Comparison of ENCODE assay signal across 28 cellular contexts in genomic region chr19:31483226-31483857, GRCh38.
DNase-seq lines count a peak whose midpoint lies in the region; ATAC-seq, FAIRE-seq and TF ChIP-seq lines count a peak whose summit lies in the region.
"Had no signal": no experiment of that assay in that cellular context is flagged by ENCODE, and none has a peak within 500 bp of the region (broad histone marks: within the 10 kb centered on the region; RNA-seq: fewer than 3 reads in every experiment).

No MANE protein-coding gene starts in this region.

- H2AFZ ChIP-seq in neuronal stem cell (ENCODE audit: low read length): no peak overlapping the region

- no peak overlapping the region for H3K18ac ChIP-seq in neuronal stem cell (ENCODE audit: low read length)

- H3K4me2 ChIP-seq in neuronal stem cell (ENCODE audit: insufficient read depth, low read length, poor library complexity, severe bottlenecking): no peak overlapping the region
- H3K4me2 ChIP-seq: BLaER1 had no signal

- peak; percentile 31 for DNase-seq in activated CD4-positive, alpha-beta T cell treated with anti-CD3 and anti-CD28 coated beads, Interleukin-2, amount 10 ng/mL, durations not matched to agents 24 days and 14 days
- no peak for DNase-seq in activated CD4-positive, alpha-beta T cell treated with anti-CD3 and anti-CD28 coated beads for 36 hours
- DNase-seq in RWPE2 (ENCODE audit: low spot score): peak; percentile 13
- DNase-seq in lung (ENCODE audit: low spot score): peak; percentile 14
- peak; percentile 24 for DNase-seq in type B pancreatic cell (ENCODE audit: extremely low spot score, unreplicated experiment)
- no peak for DNase-seq in neuronal stem cell (ENCODE audit: low spot score)
- DNase-seq in pancreas: no peak
- DNase-seq in SKM-1 (lab: John Stamatoyannopoulos, UW; ENCODE audit: unreplicated experiment): no peak
- DNase-seq: ACHN; BE2C; C1 segment of cervical spinal cord; CD4-positive, alpha-beta memory T cell; CD4-positive, CD25-positive, alpha-beta regulatory T cell; CD8-positive, alpha-beta memory T cell; COR-L47; DMS 273 treated with DMSO at 0.1 percent for 48 hours; DMS153; DMS53; DMS79; DND-41; EL; GDM1 had no signal

- H3K36me3 ChIP-seq in RWPE2 (ENCODE audit: low read depth): no peaks in the 10 kb centered on the region
- H3K36me3 ChIP-seq in lung (ENCODE audit: control insufficient read depth in 2 of 2, insufficient read depth in 2 of 2, low read length in 2 of 2): no peaks in the 10 kb centered on the region
- no peaks in the 10 kb centered on the region for H3K36me3 ChIP-seq in neuronal stem cell (replicated peaks in 1 of 2; ENCODE audit: control insufficient read depth in 2 of 2, insufficient read depth in 2 of 2, low read length in 2 of 2)
- no peaks in the 10 kb centered on the region for H3K36me3 ChIP-seq in pancreas
- H3K36me3 ChIP-seq: BE2C, BLaER1 had no signal

- no peak overlapping the region for H2BK15ac ChIP-seq in neuronal stem cell (ENCODE audit: low read length)

- no peaks in the 10 kb centered on the region for H3K36me3 Mint-ChIP-seq in activated CD4-positive, alpha-beta T cell treated with anti-CD3 and anti-CD28 coated beads, Interleukin-2, amount 10 ng/mL, durations not matched to agents 24 days and 14 days (ENCODE audit: low read depth)
- H3K36me3 Mint-ChIP-seq in activated CD4-positive, alpha-beta T cell treated with anti-CD3 and anti-CD28 coated beads for 36 hours (ENCODE audit: low read depth): no peaks in the 10 kb centered on the region
- no peaks in the 10 kb centered on the region for H3K36me3 Mint-ChIP-seq in type B pancreatic cell
- H3K36me3 Mint-ChIP-seq: CD14-positive monocyte; CD4-positive, alpha-beta memory T cell; CD4-positive, CD25-positive, alpha-beta regulatory T cell; CD8-positive, alpha-beta memory T cell had no signal

- no peak overlapping the region for H3K23ac ChIP-seq in neuronal stem cell (ENCODE audit: low read depth, low read length, poor library complexity)

- intact Hi-C loops in activated CD4-positive, alpha-beta T cell treated with anti-CD3 and anti-CD28 coated beads, Interleukin-2, amount 10 ng/mL, durations not matched to agents 24 days and 14 days (cut with micrococcal nuclease): no loop called here
- intact Hi-C loops in activated CD4-positive, alpha-beta T cell treated with anti-CD3 and anti-CD28 coated beads for 36 hours (cut with DNase I, micrococcal nuclease): no loop called here
- intact Hi-C loops in pancreas (cut with DNase I): no loop called here

- H3K27ac Mint-ChIP-seq in activated CD4-positive, alpha-beta T cell treated with anti-CD3 and anti-CD28 coated beads, Interleukin-2, amount 10 ng/mL, durations not matched to agents 24 days and 14 days: no peak overlapping the region
- no peak overlapping the region for H3K27ac Mint-ChIP-seq in activated CD4-positive, alpha-beta T cell treated with anti-CD3 and anti-CD28 coated beads for 36 hours
- no peak overlapping the region for H3K27ac Mint-ChIP-seq in type B pancreatic cell
- H3K27ac Mint-ChIP-seq: CD14-positive monocyte; CD4-positive, alpha-beta memory T cell; CD4-positive, CD25-positive, alpha-beta regulatory T cell had no signal

- H4K8ac ChIP-seq in neuronal stem cell (ENCODE audit: low read depth, low read length): no peak overlapping the region

- no peak for FAIRE-seq in pancreas (lab: Jason Lieb, UNC)
- FAIRE-seq: GM12878, GM12892, GM18507 had no signal

- H3K4me3 ChIP-seq in RWPE2 (ENCODE audit: severe bottlenecking): no peak overlapping the region
- no peak overlapping the region for H3K4me3 ChIP-seq in lung
- no peak overlapping the region for H3K4me3 ChIP-seq in neuronal stem cell (ENCODE audit: low read length in 2 of 2)
- H3K4me3 ChIP-seq in pancreas: no peak overlapping the region
- H3K4me3 ChIP-seq: BLaER1, GM12878 had no signal

- no peaks in the 10 kb centered on the region for H3K27me3 ChIP-seq in RWPE2 (ENCODE audit: insufficient read depth, poor library complexity, severe bottlenecking)
- H3K27me3 ChIP-seq in lung (ENCODE audit: control insufficient read depth, insufficient read depth): no peaks in the 10 kb centered on the region
- H3K27me3 ChIP-seq in neuronal stem cell (ENCODE audit: control insufficient read depth in 3 of 3, insufficient read depth in 3 of 3, low read depth in 1 of 3, low read length in 3 of 3): no peaks in the 10 kb centered on the region
- no peaks in the 10 kb centered on the region for H3K27me3 ChIP-seq in pancreas
- H3K27me3 ChIP-seq: BE2C, BLaER1 had no signal

- no peak overlapping the region for H2BK12ac ChIP-seq in neuronal stem cell (ENCODE audit: low read length)

- no peaks in the 10 kb centered on the region for H3K9me3 ChIP-seq in RWPE2 (ENCODE audit: severe bottlenecking)
- peaks cover 0 to 7% of the 10 kb centered on the region in 2 donors for H3K9me3 ChIP-seq in lung (ENCODE audit: control insufficient read depth in 2 of 2, insufficient read depth in 1 of 2, low read length in 1 of 2)
- no peaks in the 10 kb centered on the region for H3K9me3 ChIP-seq in neuronal stem cell (replicated peaks in 1 of 2; ENCODE audit: control insufficient read depth in 2 of 2, insufficient read depth in 1 of 2, low read depth in 1 of 2, low read length in 2 of 2)
- H3K9me3 ChIP-seq in pancreas: no peaks in the 10 kb centered on the region
- H3K9me3 ChIP-seq: BE2C had no signal

- CTCF ChIA-PET in activated CD4-positive, alpha-beta T cell treated with anti-CD3 and anti-CD28 coated beads for 36 hours (lab: Charles Lee): no interaction called here

- no peak overlapping the region for H3K9ac ChIP-seq in neuronal stem cell (ENCODE audit: low read depth, low read length, poor library complexity)
- H3K9ac ChIP-seq: BLaER1 had no signal

- POLR2A ChIA-PET in activated CD4-positive, alpha-beta T cell treated with anti-CD3 and anti-CD28 coated beads for 36 hours (lab: Charles Lee): no interaction called here

- no peak overlapping the region for H3K4me3 Mint-ChIP-seq in activated CD4-positive, alpha-beta T cell treated with anti-CD3 and anti-CD28 coated beads, Interleukin-2, amount 10 ng/mL, durations not matched to agents 24 days and 14 days
- no peak overlapping the region for H3K4me3 Mint-ChIP-seq in activated CD4-positive, alpha-beta T cell treated with anti-CD3 and anti-CD28 coated beads for 36 hours
- no peak overlapping the region for H3K4me3 Mint-ChIP-seq in type B pancreatic cell
- H3K4me3 Mint-ChIP-seq: CD14-positive monocyte; CD4-positive, alpha-beta memory T cell; CD4-positive, CD25-positive, alpha-beta regulatory T cell; CD8-positive, alpha-beta memory T cell had no signal

- peaks cover 6% of the 10 kb centered on the region for H3K9me3 Mint-ChIP-seq in activated CD4-positive, alpha-beta T cell treated with anti-CD3 and anti-CD28 coated beads, Interleukin-2, amount 10 ng/mL, durations not matched to agents 24 days and 14 days
- peaks cover 7% of the 10 kb centered on the region for H3K9me3 Mint-ChIP-seq in activated CD4-positive, alpha-beta T cell treated with anti-CD3 and anti-CD28 coated beads for 36 hours (ENCODE audit: low read depth)
- peaks cover 12% of the 10 kb centered on the region for H3K9me3 Mint-ChIP-seq in type B pancreatic cell

- no peak overlapping the region for H2BK120ac ChIP-seq in neuronal stem cell (ENCODE audit: low read depth, low read length)

- no peak overlapping the region for H3K14ac ChIP-seq in neuronal stem cell (ENCODE audit: low read length)

- H3K27ac ChIP-seq in RWPE2 (ENCODE audit: poor library complexity, severe bottlenecking) (no peak overlapping the region), lung (ENCODE audit: low read depth in 1 of 2, low read length in 1 of 2) (no peak overlapping the region), neuronal stem cell (replicated peaks; ENCODE audit: low read length) (no peak overlapping the region), pancreas (no peak overlapping the region)
- H3K27ac ChIP-seq: 22Rv1, BLaER1 had no signal

- no peaks in the 10 kb centered on the region for H3K4me1 ChIP-seq in RWPE2 (ENCODE audit: insufficient read depth, poor library complexity, severe bottlenecking)
- no peaks in the 10 kb centered on the region for H3K4me1 ChIP-seq in lung (ENCODE audit: control insufficient read depth in 2 of 2, insufficient read depth in 2 of 2, low read length in 2 of 2)
- peaks cover 0 to 4% of the 10 kb centered on the region in 2 donors for H3K4me1 ChIP-seq in neuronal stem cell (ENCODE audit: control insufficient read depth in 2 of 2, insufficient read depth in 1 of 2, low read depth in 1 of 2, low read length in 2 of 2)
- no peaks in the 10 kb centered on the region for H3K4me1 ChIP-seq in pancreas
- H3K4me1 ChIP-seq: BE2C, BLaER1 had no signal

- ATAC-seq in activated CD4-positive, alpha-beta T cell treated with anti-CD3 and anti-CD28 coated beads for 36 hours: no peak
- ATAC-seq in RWPE2 (ENCODE audit: low read depth) (no peak), lung (ENCODE audit: insufficient read depth, low FRiP score) (no peak), pancreas (no peak)
- ATAC-seq: GM12878 had no signal

- H4K91ac ChIP-seq in neuronal stem cell (ENCODE audit: low read depth, low read length, poor library complexity): no peak overlapping the region

- H3K4me1 Mint-ChIP-seq in activated CD4-positive, alpha-beta T cell treated with anti-CD3 and anti-CD28 coated beads, Interleukin-2, amount 10 ng/mL, durations not matched to agents 24 days and 14 days: no peaks in the 10 kb centered on the region
- no peaks in the 10 kb centered on the region for H3K4me1 Mint-ChIP-seq in activated CD4-positive, alpha-beta T cell treated with anti-CD3 and anti-CD28 coated beads for 36 hours
- H3K4me1 Mint-ChIP-seq in type B pancreatic cell (ENCODE audit: unreplicated experiment): no peaks in the 10 kb centered on the region
- H3K4me1 Mint-ChIP-seq: CD14-positive monocyte; CD4-positive, alpha-beta memory T cell; CD4-positive, CD25-positive, alpha-beta regulatory T cell; CD8-positive, alpha-beta memory T cell had no signal

- TF ChIP-seq CTCF in RWPE2 (IDR thresholded peaks at IDR 0.05; ENCODE audit: poor library complexity, severe bottlenecking) (no peak), lung (IDR thresholded peaks at IDR 0.05; ENCODE audit: control extremely low read depth, extremely low read depth) (no peak), type B pancreatic cell (conservative IDR thresholded peaks at IDR 0.05) (no peak), pancreas (IDR thresholded peaks at IDR 0.05) (no peak)

- no peak overlapping the region for H2AK5ac ChIP-seq in neuronal stem cell (ENCODE audit: low read depth, low read length)

- no peak overlapping the region for H2BK5ac ChIP-seq in neuronal stem cell (ENCODE audit: low read length)

- H3K27me3 Mint-ChIP-seq in activated CD4-positive, alpha-beta T cell treated with anti-CD3 and anti-CD28 coated beads, Interleukin-2, amount 10 ng/mL, durations not matched to agents 24 days and 14 days: no peaks in the 10 kb centered on the region
- peaks cover 2% of the 10 kb centered on the region for H3K27me3 Mint-ChIP-seq in activated CD4-positive, alpha-beta T cell treated with anti-CD3 and anti-CD28 coated beads for 36 hours
- no peaks in the 10 kb centered on the region for H3K27me3 Mint-ChIP-seq in type B pancreatic cell
- H3K27me3 Mint-ChIP-seq: CD4-positive, CD25-positive, alpha-beta regulatory T cell had no signal

- no peak overlapping the region for H3K4ac ChIP-seq in neuronal stem cell (ENCODE audit: low read length)

- peaks cover 2% of the 10 kb centered on the region for H3K79me1 ChIP-seq in neuronal stem cell (ENCODE audit: low read depth, low read length)

Comparison
In these comparisons a context has a peak if more than half of its experiments do, and no peak if none do; other contexts are left out.
1. DNase-seq: peak in activated CD4-positive, alpha-beta T cell treated with anti-CD3 and anti-CD28 coated beads, Interleukin-2, amount 10 ng/mL, durations not matched to agents 24 days and 14 days (single experiment), RWPE2 (single experiment), lung (single experiment) and type B pancreatic cell (single experiment); none in activated CD4-positive, alpha-beta T cell treated with anti-CD3 and anti-CD28 coated beads for 36 hours (single experiment), neuronal stem cell (single experiment), pancreas (0 of 6) and SKM-1 (single experiment).